1 cellular context compared by ENCODE assay signal in the genomic region with DNA sequence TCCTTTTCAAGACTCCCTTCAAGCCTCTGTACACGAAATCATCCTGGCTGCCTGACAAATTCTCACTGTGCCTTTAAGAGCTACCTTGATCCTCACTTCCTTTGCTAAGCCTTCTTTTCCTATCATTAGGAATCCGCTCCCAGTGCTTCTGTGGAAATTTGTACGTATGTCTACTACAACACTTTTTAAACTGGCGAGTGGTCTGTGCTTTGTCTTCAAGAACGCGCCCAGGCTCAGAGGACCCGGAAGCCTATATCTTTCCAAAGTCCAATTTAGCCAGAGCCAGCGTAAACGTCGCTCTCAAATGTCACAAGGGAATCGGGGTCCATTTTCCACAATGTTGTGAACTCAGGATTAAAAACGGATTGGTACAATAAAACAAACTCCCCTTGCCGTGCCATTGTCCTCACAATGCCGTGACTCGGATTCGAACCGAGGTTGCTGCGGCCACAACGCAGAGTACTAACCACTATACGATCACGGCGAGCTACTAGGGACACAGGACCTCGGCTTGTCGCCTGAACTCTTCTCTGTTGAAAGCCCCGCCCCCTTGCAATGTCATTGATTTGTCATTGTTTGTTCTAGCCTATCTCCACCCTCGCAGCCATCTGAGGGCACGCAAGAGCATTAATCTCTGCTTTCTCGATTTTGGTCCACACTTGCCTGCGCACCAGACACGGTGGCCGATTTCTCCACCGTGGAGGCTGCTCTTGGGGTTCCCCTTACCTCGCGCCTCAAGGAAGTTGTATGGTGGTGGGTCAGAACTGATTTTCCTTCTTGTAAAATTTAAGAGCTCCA.
TF ChIP-seq lines count a peak whose summit lies in the region.

No MANE protein-coding gene starts in this region.

TF ChIP-seq in K562, 482 proteins besides CTCF, POLR2A, EP300 and RAD21 (continued from another document and continues in another):
- TF ChIP-seq, protein P1, sequence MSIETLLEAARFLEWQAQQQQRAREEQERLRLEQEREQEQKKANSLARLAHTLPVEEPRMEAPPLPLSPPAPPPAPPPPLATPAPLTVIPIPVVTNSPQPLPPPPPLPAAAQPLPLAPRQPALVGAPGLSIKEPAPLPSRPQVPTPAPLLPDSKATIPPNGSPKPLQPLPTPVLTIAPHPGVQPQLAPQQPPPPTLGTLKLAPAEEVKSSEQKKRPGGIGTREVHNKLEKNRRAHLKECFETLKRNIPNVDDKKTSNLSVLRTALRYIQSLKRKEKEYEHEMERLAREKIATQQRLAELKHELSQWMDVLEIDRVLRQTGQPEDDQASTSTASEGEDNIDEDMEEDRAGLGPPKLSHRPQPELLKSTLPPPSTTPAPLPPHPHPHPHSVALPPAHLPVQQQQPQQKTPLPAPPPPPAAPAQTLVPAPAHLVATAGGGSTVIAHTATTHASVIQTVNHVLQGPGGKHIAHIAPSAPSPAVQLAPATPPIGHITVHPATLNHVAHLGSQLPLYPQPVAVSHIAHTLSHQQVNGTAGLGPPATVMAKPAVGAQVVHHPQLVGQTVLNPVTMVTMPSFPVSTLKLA (conservative IDR thresholded peaks at IDR 0.05): peak in 1 of 2 experiments; percentile 16; a peak in 1 of 4 replicates
- peak; percentile 62 for TF ChIP-seq CBFA2T3 (IDR thresholded peaks at IDR 0.05)
- no peak for TF ChIP-seq MIER1 (IDR thresholded peaks at IDR 0.05; ENCODE audit: low read depth)
- peak; percentile 50 for TF ChIP-seq BRF1 (IDR thresholded peaks at IDR 0.05; ENCODE audit: borderline replicate concordance, extremely low read depth, insufficient read length)
- TF ChIP-seq ZFP91 (CRISPR knock-in tag; IDR thresholded peaks at IDR 0.05): peak; percentile 67
- no peak for TF ChIP-seq ZNF778 (CRISPR knock-in tag; IDR thresholded peaks at IDR 0.05)
- TF ChIP-seq PHF8 (IDR thresholded peaks at IDR 0.05; ENCODE audit: borderline replicate concordance, low read length): peak; percentile 59; the same call in 1 of the 2 replicates
- peak; percentile 53; the same call in 1 of the 2 replicates for TF ChIP-seq CREB1 (IDR thresholded peaks at IDR 0.05)
- peak; percentile 86 for TF ChIP-seq CREB1 (CRISPR knock-in tag; IDR thresholded peaks at IDR 0.05)
- 0 out of 4 replicates have a peak, but pooled peaks of 1 of the 2 experiments have one; percentile 22 for TF ChIP-seq BCLAF1 (IDR thresholded peaks at IDR 0.05; ENCODE audit: borderline replicate concordance in 1 of 2, control insufficient read depth in 1 of 2, low read depth in 2 of 2, low read length in 1 of 2)
- TF ChIP-seq BDP1 (IDR thresholded peaks at IDR 0.05; ENCODE audit: insufficient read depth, insufficient read length): peak; percentile 92
- peak; percentile 75 for TF ChIP-seq HNRNPLL (IDR thresholded peaks at IDR 0.05; ENCODE audit: low read depth, low read length, poor library complexity, severe bottlenecking)
- no peak for TF ChIP-seq ZNF583 (CRISPR knock-in tag; IDR thresholded peaks at IDR 0.05)
- no peak for TF ChIP-seq GTF2A2 (tag; IDR thresholded peaks at IDR 0.05)
- TF ChIP-seq, protein P2, sequence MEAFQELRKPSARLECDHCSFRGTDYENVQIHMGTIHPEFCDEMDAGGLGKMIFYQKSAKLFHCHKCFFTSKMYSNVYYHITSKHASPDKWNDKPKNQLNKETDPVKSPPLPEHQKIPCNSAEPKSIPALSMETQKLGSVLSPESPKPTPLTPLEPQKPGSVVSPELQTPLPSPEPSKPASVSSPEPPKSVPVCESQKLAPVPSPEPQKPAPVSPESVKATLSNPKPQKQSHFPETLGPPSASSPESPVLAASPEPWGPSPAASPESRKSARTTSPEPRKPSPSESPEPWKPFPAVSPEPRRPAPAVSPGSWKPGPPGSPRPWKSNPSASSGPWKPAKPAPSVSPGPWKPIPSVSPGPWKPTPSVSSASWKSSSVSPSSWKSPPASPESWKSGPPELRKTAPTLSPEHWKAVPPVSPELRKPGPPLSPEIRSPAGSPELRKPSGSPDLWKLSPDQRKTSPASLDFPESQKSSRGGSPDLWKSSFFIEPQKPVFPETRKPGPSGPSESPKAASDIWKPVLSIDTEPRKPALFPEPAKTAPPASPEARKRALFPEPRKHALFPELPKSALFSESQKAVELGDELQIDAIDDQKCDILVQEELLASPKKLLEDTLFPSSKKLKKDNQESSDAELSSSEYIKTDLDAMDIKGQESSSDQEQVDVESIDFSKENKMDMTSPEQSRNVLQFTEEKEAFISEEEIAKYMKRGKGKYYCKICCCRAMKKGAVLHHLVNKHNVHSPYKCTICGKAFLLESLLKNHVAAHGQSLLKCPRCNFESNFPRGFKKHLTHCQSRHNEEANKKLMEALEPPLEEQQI (IDR thresholded peaks at IDR 0.05): peak; percentile 51; the same call in 1 of the 2 replicates
- TF ChIP-seq, protein P3, sequence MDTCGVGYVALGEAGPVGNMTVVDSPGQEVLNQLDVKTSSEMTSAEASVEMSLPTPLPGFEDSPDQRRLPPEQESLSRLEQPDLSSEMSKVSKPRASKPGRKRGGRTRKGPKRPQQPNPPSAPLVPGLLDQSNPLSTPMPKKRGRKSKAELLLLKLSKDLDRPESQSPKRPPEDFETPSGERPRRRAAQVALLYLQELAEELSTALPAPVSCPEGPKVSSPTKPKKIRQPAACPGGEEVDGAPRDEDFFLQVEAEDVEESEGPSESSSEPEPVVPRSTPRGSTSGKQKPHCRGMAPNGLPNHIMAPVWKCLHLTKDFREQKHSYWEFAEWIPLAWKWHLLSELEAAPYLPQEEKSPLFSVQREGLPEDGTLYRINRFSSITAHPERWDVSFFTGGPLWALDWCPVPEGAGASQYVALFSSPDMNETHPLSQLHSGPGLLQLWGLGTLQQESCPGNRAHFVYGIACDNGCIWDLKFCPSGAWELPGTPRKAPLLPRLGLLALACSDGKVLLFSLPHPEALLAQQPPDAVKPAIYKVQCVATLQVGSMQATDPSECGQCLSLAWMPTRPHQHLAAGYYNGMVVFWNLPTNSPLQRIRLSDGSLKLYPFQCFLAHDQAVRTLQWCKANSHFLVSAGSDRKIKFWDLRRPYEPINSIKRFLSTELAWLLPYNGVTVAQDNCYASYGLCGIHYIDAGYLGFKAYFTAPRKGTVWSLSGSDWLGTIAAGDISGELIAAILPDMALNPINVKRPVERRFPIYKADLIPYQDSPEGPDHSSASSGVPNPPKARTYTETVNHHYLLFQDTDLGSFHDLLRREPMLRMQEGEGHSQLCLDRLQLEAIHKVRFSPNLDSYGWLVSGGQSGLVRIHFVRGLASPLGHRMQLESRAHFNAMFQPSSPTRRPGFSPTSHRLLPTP (IDR thresholded peaks at IDR 0.05; ENCODE audit: borderline replicate concordance, extremely low read depth, insufficient read length): peak; percentile 95
- TF ChIP-seq ZNF696 (CRISPR knock-in tag; conservative IDR thresholded peaks at IDR 0.05): no peak
- TF ChIP-seq TCF7 (IDR thresholded peaks at IDR 0.05; ENCODE audit: borderline replicate concordance): 0 out of 2 replicates have a peak, but pooled peaks have one; percentile 29
- TF ChIP-seq ZNF589 (CRISPR knock-in tag; IDR thresholded peaks at IDR 0.05; ENCODE audit: low read depth): peak; percentile 29; the same call in 1 of the 2 replicates
- TF ChIP-seq SFPQ (IDR thresholded peaks at IDR 0.05; ENCODE audit: low read depth, low read length): no peak
- peak; percentile 96 for TF ChIP-seq ESRRA (IDR thresholded peaks at IDR 0.05; ENCODE audit: borderline replicate concordance, low read depth)
- peak; percentile 41 to 96 for TF ChIP-seq HDAC1 (IDR thresholded peaks at IDR 0.05)
- peak; percentile 91 for TF ChIP-seq NBN (IDR thresholded peaks at IDR 0.05; ENCODE audit: low read depth)
- TF ChIP-seq HNRNPL (IDR thresholded peaks at IDR 0.05; ENCODE audit: low read depth, low read length): no peak
- no peak for TF ChIP-seq ZNF318 (IDR thresholded peaks at IDR 0.05; ENCODE audit: borderline replicate concordance in 1 of 2, low read depth in 1 of 2)
